ENCODE assay signal across 23 cellular contexts in genomic region chr11:46643531-46643930, GRCh38.
"Had no signal": no experiment of that assay in that cellular context is flagged by ENCODE, and none has a peak within 500 bp of the region (broad histone marks: within the 10 kb centered on the region; RNA-seq: fewer than 3 reads in every experiment).

No MANE protein-coding gene starts in this region.

- H3K27me3 Mint-ChIP-seq: memory B cell, naive B cell had no signal

- DNase-seq: effector CD8-positive, alpha-beta T cell; endodermal cell; foreskin keratinocyte; kidney; mucosa of descending colon; naive B cell; occipital lobe; ovary; posterior cingulate gyrus; psoas muscle; right cardiac atrium; sigmoid colon; stimulated activated CD4-positive, alpha-beta T cell treated with anti-CD3 and anti-CD28 coated beads, Interleukin-2, amount 100 ng/mL, for 24 hours; stimulated activated CD4-positive, alpha-beta T cell treated with anti-CD3 and anti-CD28 coated beads, Interleukin-4, amount 100 ng/mL, for 24 hours; stimulated activated naive CD4-positive, alpha-beta T cell treated with Interleukin-2 at 50 U/mL for 16 hours; stomach; thyroid gland had no signal

- H3K4me3 Mint-ChIP-seq: endodermal cell; memory B cell; naive B cell; stimulated activated effector memory CD8-positive, alpha-beta T cell treated with anti-CD3 and anti-CD28 coated beads, Interleukin-12 subunit alpha, Interleukin-12 subunit beta, amount 100 ng/mL, for 72 hours had no signal

- H3K4me3 ChIP-seq: esophagus muscularis mucosa, lung, mucosa of descending colon, ovary, psoas muscle, sigmoid colon, stomach, thyroid gland, vagina had no signal

- H3K9me3 Mint-ChIP-seq: stimulated activated effector memory CD8-positive, alpha-beta T cell treated with anti-CD3 and anti-CD28 coated beads, Interleukin-12 subunit alpha, Interleukin-12 subunit beta, amount 100 ng/mL, for 72 hours had no signal

- ATAC-seq: foreskin keratinocyte; left lobe of liver; mucosa of descending colon; psoas muscle; right cardiac atrium; stimulated activated effector memory CD8-positive, alpha-beta T cell treated with anti-CD3 and anti-CD28 coated beads, Interleukin-12 subunit alpha, Interleukin-12 subunit beta, amount 100 ng/mL, for 72 hours had no signal

- H3K27ac Mint-ChIP-seq: endodermal cell; memory B cell; stimulated activated effector memory CD8-positive, alpha-beta T cell treated with anti-CD3 and anti-CD28 coated beads, Interleukin-12 subunit alpha, Interleukin-12 subunit beta, amount 100 ng/mL, for 72 hours had no signal

- H3K36me3 ChIP-seq: ovary had no signal

- H3K27ac ChIP-seq: esophagus muscularis mucosa, foreskin keratinocyte, ovary, psoas muscle, sigmoid colon, stomach, thyroid gland, vagina had no signal

- H3K27me3 ChIP-seq: esophagus muscularis mucosa, foreskin keratinocyte, ovary, sigmoid colon, stomach, thyroid gland, vagina had no signal

- H3K4me1 Mint-ChIP-seq: endodermal cell had no signal
